In the genomic region with DNA sequence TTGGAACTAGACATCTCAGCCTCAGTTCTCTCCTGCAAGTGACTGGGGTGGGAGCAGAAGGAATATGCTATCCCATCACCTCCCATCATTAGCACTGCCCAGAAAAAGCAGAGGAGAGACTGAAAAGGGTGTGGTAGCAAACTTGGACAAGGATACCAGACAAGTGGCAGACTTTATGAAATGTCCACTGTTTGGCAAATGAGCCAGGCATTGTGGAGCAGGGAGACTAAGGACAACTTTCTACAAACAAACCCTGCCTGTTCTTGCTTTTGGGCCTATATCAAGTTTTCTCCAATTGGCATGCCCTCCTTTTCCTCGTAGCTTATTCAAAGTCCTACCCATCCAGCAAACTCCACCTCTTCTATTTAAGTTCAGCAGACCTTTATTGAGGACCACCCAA, we compare ENCODE assay signal across 27 cellular contexts. TPM values are rescaled to one million over a fixed set of nuclear protein-coding genes. Genes with fewer than 3 reads are reported as not detected.
"Had no signal": no experiment of that assay in that cellular context is flagged by ENCODE, and none has a peak within 500 bp of the region (broad histone marks: within the 10 kb centered on the region; RNA-seq: fewer than 3 reads in every experiment).

No MANE protein-coding gene starts in this region.

- H3K4me1 ChIP-seq: colonic mucosa, esophagus squamous epithelium, heart right ventricle had no signal

- H3K9me3 ChIP-seq: colonic mucosa, esophagus squamous epithelium, heart right ventricle had no signal

- H3K36me3 ChIP-seq: brain microvascular endothelial cell, colonic mucosa, esophagus squamous epithelium, heart right ventricle had no signal

- H3K4me3 ChIP-seq: colonic mucosa, esophagus squamous epithelium, heart right ventricle had no signal

- DNase-seq: activated CD4-positive, alpha-beta memory T cell treated with anti-CD3 and anti-CD28 coated beads for 36 hours; activated CD4-positive, alpha-beta T cell treated with anti-CD3 and anti-CD28 coated beads for 36 hours; activated CD4-positive, alpha-beta T cell treated with anti-CD3 and anti-CD28 coated beads, Interleukin-2, amount 10 ng/mL, durations not matched to agents 24 days and 14 days; activated CD4-positive, CD25-positive, alpha-beta regulatory T cell; activated CD4-positive, CD25-positive, alpha-beta regulatory T cell treated with anti-CD3 and anti-CD28 coated beads, Interleukin-2, amount 50 U/mL, for 72 hours; activated CD8-positive, alpha-beta memory T cell treated with anti-CD3 and anti-CD28 coated beads, Interleukin-2, amount 10 ng/mL, durations not matched to agents 7 days and 5 days; activated CD8-positive, alpha-beta memory T cell treated with anti-CD3 and anti-CD28 coated beads, Interleukin-2, amount 50 U/mL, for 4 hours; activated CD8-positive, alpha-beta T cell treated with anti-CD3 and anti-CD28 coated beads, Interleukin-2, amount 10 ng/mL, durations not matched to agents 7 days and 5 days; activated effector memory CD4-positive, alpha-beta T cell treated with Interleukin-2 at 50 U/mL for 16 hours; activated gamma-delta T cell treated with Interleukin-2 at 50 U/mL for 16 hours; activated naive CD4-positive, alpha-beta T cell treated with anti-CD3 and anti-CD28 coated beads, Interleukin-2, amount 50 U/mL, for 16 hours; activated naive CD4-positive, alpha-beta T cell treated with Interleukin-2 at 50 U/mL for 16 hours; activated T-cell treated with anti-CD3 and anti-CD28 coated beads, Interleukin-2, amount 50 U/mL, for 1 hour; amniotic stem cell; brain microvascular endothelial cell; central memory CD4-positive, alpha-beta T cell; cerebellar nuclear complex; colonic mucosa; effector CD8-positive, alpha-beta T cell; esophagus squamous epithelium; foreskin fibroblast; heart right ventricle; T-helper 2 cell had no signal

- ATAC-seq: activated CD4-positive, alpha-beta T cell treated with anti-CD3 and anti-CD28 coated beads for 36 hours; activated CD8-positive, alpha-beta memory T cell treated with anti-CD3 and anti-CD28 coated beads, Interleukin-2, amount 10 ng/mL, durations not matched to agents 7 days and 5 days; activated CD8-positive, alpha-beta T cell treated with anti-CD3 and anti-CD28 coated beads, Interleukin-2, amount 10 ng/mL, durations not matched to agents 7 days and 5 days; activated T-helper 17 cell treated with anti-CD3 and anti-CD28 coated beads, Interleukin-2, amount 50 U/mL, for 72 hours; heart right ventricle had no signal

- H3K27ac ChIP-seq: brain microvascular endothelial cell, colonic mucosa, epithelial cell of prostate, esophagus squamous epithelium, heart right ventricle had no signal

- H3K27me3 ChIP-seq: brain microvascular endothelial cell, colonic mucosa, esophagus squamous epithelium had no signal

RNA-seq across cellular contexts. Expression of a gene that starts 41.6 kb away (rescaled TPM):
- total RNA-seq: activated CD4-positive, alpha-beta T cell treated with anti-CD3 and anti-CD28 coated beads, Interleukin-2, amount 10 ng/mL, durations not matched to agents 24 days and 14 days; activated CD8-positive, alpha-beta memory T cell treated with anti-CD3 and anti-CD28 coated beads for 36 hours; activated CD8-positive, alpha-beta memory T cell treated with anti-CD3 and anti-CD28 coated beads, Interleukin-2, amount 10 ng/mL, durations not matched to agents 7 days and 5 days; activated CD8-positive, alpha-beta T cell treated with anti-CD3 and anti-CD28 coated beads, Interleukin-2, amount 10 ng/mL, durations not matched to agents 7 days and 5 days; esophagus squamous epithelium; T-helper 1 cell treated with Interleukin-12 subunit alpha and Interleukin-12 subunit beta and Interleukin-4 antibody, amounts not matched to agents 30 ng/mL and 1 ng/mL, for 36 hours had no signal
